ENCODE assay signal across 30 cellular contexts in the genomic region with DNA sequence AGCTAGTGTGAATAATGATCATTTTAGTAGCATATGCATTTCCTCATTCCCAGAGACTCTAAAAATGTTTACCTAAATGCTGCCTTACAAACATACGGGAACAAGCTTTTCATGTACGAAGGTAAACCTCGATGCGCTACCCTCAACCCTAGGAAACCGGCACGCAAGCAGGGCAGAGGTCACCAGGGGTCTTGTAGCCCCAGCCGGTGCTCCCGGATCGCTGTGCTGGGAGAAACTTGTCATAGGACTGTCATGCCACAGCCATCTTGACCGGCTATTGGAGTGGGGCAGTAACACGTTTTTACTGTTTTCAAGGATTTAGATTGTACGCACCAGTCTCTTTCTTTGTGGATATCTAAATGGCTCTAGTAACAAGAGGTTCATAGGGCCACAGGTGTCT.
"Had no signal": no experiment of that assay in that cellular context is flagged by ENCODE, and none has a peak within 500 bp of the region (broad histone marks: within the 10 kb centered on the region; RNA-seq: fewer than 3 reads in every experiment).

No MANE protein-coding gene starts in this region.

- H3K27me3 ChIP-seq: body of pancreas, colonic mucosa had no signal

- H3K4me3 ChIP-seq: body of pancreas, colonic mucosa had no signal

- H3K9me3 ChIP-seq: body of pancreas, colonic mucosa had no signal

- H3K4me1 ChIP-seq: body of pancreas, colonic mucosa had no signal

- DNase-seq: activated B cell treated with CpG ODN at 0.5 μM for 24 hours; activated CD4-positive, alpha-beta T cell treated with anti-CD3 and anti-CD28 coated beads for 48 hours; activated CD4-positive, alpha-beta T cell treated with anti-CD3 and anti-CD28 coated beads, Interleukin-2, amount 50 U/mL, for 1 hour; activated CD4-positive, alpha-beta T cell treated with anti-CD3 and anti-CD28 coated beads, Interleukin-2, amount 50 U/mL, for 48 hours; activated CD8-positive, alpha-beta memory T cell treated with anti-CD3 and anti-CD28 coated beads, Interleukin-2, amount 50 U/mL, for 48 hours; activated CD8-positive, alpha-beta T cell treated with anti-CD3 and anti-CD28 coated beads for 36 hours; activated effector memory CD4-positive, alpha-beta T cell treated with Interleukin-2 at 50 U/mL for 16 hours; activated gamma-delta T cell treated with Interleukin-2 at 50 U/mL for 16 hours; activated naive CD4-positive, alpha-beta T cell treated with anti-CD3 and anti-CD28 coated beads, Interleukin-2, amount 50 U/mL, for 16 hours; activated naive CD4-positive, alpha-beta T cell treated with Interleukin-2 at 50 U/mL for 16 hours; activated T-cell treated with anti-CD3 and anti-CD28 coated beads for 4 hours; activated T-cell treated with anti-CD3 and anti-CD28 coated beads, Interleukin-2, amount 50 U/mL, for 24 hours; amniotic stem cell; anterior cingulate cortex; body of pancreas; central memory CD4-positive, alpha-beta T cell; cerebellar nuclear complex; colonic mucosa; effector CD8-positive, alpha-beta T cell; foreskin fibroblast; head of caudate nucleus; T-cell; T1000; WERI-Rb-1 had no signal

- FAIRE-seq: frontal cortex had no signal

- H3K9me3 Mint-ChIP-seq: activated B cell treated with CpG ODN at 0.5 μM for 24 hours; activated CD8-positive, alpha-beta T cell treated with anti-CD3 and anti-CD28 coated beads for 36 hours; activated T-cell treated with anti-CD3 and anti-CD28 coated beads, Interleukin-2, amount 50 U/mL, for 24 hours; activated T-helper 17 cell treated with anti-CD3 and anti-CD28 coated beads, Interleukin-2, amount 50 U/mL, for 72 hours; T-cell; T-helper 1 cell treated with Interleukin-12 subunit alpha and Interleukin-12 subunit beta and Interleukin-4 antibody, amounts not matched to agents 30 μg/mL and 1 μg/mL, for 36 hours had no signal

- H3K4me3 Mint-ChIP-seq: activated B cell treated with CpG ODN at 0.5 μM for 24 hours; activated CD8-positive, alpha-beta T cell treated with anti-CD3 and anti-CD28 coated beads for 36 hours; activated naive CD8-positive, alpha-beta T cell; activated T-cell treated with anti-CD3 and anti-CD28 coated beads, Interleukin-2, amount 50 U/mL, for 24 hours; activated T-helper 17 cell treated with anti-CD3 and anti-CD28 coated beads, Interleukin-2, amount 50 U/mL, for 72 hours; T-cell; T-helper 1 cell treated with Interleukin-12 subunit alpha and Interleukin-12 subunit beta and Interleukin-4 antibody, amounts not matched to agents 30 μg/mL and 1 μg/mL, for 36 hours had no signal

- H3K36me3 ChIP-seq: colonic mucosa had no signal

- ATAC-seq: activated CD4-positive, CD25-positive, alpha-beta regulatory T cell treated with anti-CD3 and anti-CD28 coated beads, Interleukin-2, amount 50 U/mL, for 24 hours; activated CD8-positive, alpha-beta T cell treated with anti-CD3 and anti-CD28 coated beads for 36 hours; activated T-helper 17 cell treated with anti-CD3 and anti-CD28 coated beads, Interleukin-2, amount 50 U/mL, for 72 hours; body of pancreas; esophagus mucosa; T-cell had no signal

- H3K27me3 Mint-ChIP-seq: activated B cell treated with CpG ODN at 0.5 μM for 24 hours; activated CD8-positive, alpha-beta T cell treated with anti-CD3 and anti-CD28 coated beads for 36 hours; activated naive CD8-positive, alpha-beta T cell; activated T-cell treated with anti-CD3 and anti-CD28 coated beads, Interleukin-2, amount 50 U/mL, for 24 hours; activated T-helper 17 cell treated with anti-CD3 and anti-CD28 coated beads, Interleukin-2, amount 50 U/mL, for 72 hours; T-cell had no signal

- H3K27ac Mint-ChIP-seq: activated B cell treated with CpG ODN at 0.5 μM for 24 hours; activated CD8-positive, alpha-beta T cell treated with anti-CD3 and anti-CD28 coated beads for 36 hours; activated naive CD8-positive, alpha-beta T cell; activated T-cell treated with anti-CD3 and anti-CD28 coated beads, Interleukin-2, amount 50 U/mL, for 24 hours; activated T-helper 17 cell treated with anti-CD3 and anti-CD28 coated beads, Interleukin-2, amount 50 U/mL, for 72 hours; T-cell; T-helper 1 cell treated with Interleukin-12 subunit alpha and Interleukin-12 subunit beta and Interleukin-4 antibody, amounts not matched to agents 30 μg/mL and 1 μg/mL, for 36 hours had no signal

- H3K27ac ChIP-seq: body of pancreas, colonic mucosa, WERI-Rb-1 had no signal
